Comparison of ENCODE assay signal across 8 cellular contexts in genomic region chr9:109401169-109401989, GRCh38.
DNase-seq lines count a peak whose midpoint lies in the region; ATAC-seq and TF ChIP-seq lines count a peak whose summit lies in the region.

No MANE protein-coding gene starts in this region.

- in situ Hi-C loops in GM13977 (cut with MboI; ENCODE audit: low pct_unique_long_range_greater_than_20kb, low sequenced_read_pairs, unreplicated experiment), result no loop called here

- H3K27ac ChIP-seq in HL-60 (replicated peaks), result no peak overlapping the region
- no peak overlapping the region for H3K27ac ChIP-seq in Peyer's patch

- H3K9me3 ChIP-seq in Peyer's patch (no peaks in the 10 kb centered on the region), mucosa of descending colon (no peaks in the 10 kb centered on the region)

- TF ChIP-seq POLR2A in Peyer's patch (IDR thresholded peaks at IDR 0.05), result no peak

- TF ChIP-seq CTCF in GM13977 (IDR thresholded peaks at IDR 0.05; ENCODE audit: extremely low read depth, insufficient read depth, missing control alignments) (peak; percentile 89), HL-60 (IDR thresholded peaks at IDR 0.05; ENCODE audit: insufficient read depth, low read length) (peak; percentile 59), Peyer's patch (IDR thresholded peaks at IDR 0.05) (peak in 4 of 6 experiments; percentile 39 to 80 (median 74)), mucosa of descending colon (IDR thresholded peaks at IDR 0.05) (peak; percentile 36)

- no peaks in the 10 kb centered on the region for H3K4me1 ChIP-seq in Peyer's patch
- no peaks in the 10 kb centered on the region for H3K4me1 ChIP-seq in mucosa of descending colon (ENCODE audit: low read depth)

- intact Hi-C loops in mucosa of descending colon (cut with DNase I, micrococcal nuclease), result no loop called here

- DNase-seq in CD1c-positive myeloid dendritic cell (ENCODE audit: extremely low spot score) (peak; percentile 44), GM13977 (ENCODE audit: low spot score) (peak; percentile 63), HL-60 (ENCODE audit: low read depth in 1 of 2, low spot score in 1 of 2) (peak; percentile 8 to 55), Peyer's patch (peak in 1 of 3 donors; percentile 71), dermis microvascular lymphatic vessel endothelial cell (ENCODE audit: low read depth in 2 of 2) (peak; percentile 27 to 53), mucosa of descending colon (peak in 2 of 3 donors; percentile 52 to 76), T1000 (lab: John Stamatoyannopoulos, UW) (no peak)
- no peak for DNase-seq in stimulated activated naive CD4-positive, alpha-beta T cell (lab: John Stamatoyannopoulos, UW)

- ATAC-seq in mucosa of descending colon, result peak; percentile 90

- H3K36me3 ChIP-seq in Peyer's patch (peaks cover 0 to 61% (median 0%) of the 10 kb centered on the region in 3 donors), mucosa of descending colon (ENCODE audit: low read depth) (no peaks in the 10 kb centered on the region)

- H3K4me3 ChIP-seq in HL-60 (replicated peaks; ENCODE audit: insufficient read depth, low read length) (no peak overlapping the region), Peyer's patch (no peak overlapping the region), mucosa of descending colon (no peak overlapping the region)

- H3K27me3 ChIP-seq in HL-60 (ENCODE audit: insufficient read depth, poor library complexity, severe bottlenecking) (peaks cover 5% of the 10 kb centered on the region), Peyer's patch (no peaks in the 10 kb centered on the region)

Comparison
In these comparisons a context has a peak if more than half of its experiments do, and no peak if none do; other contexts are left out.
1. DNase-seq: peak in CD1c-positive myeloid dendritic cell (single experiment), GM13977 (single experiment), HL-60 (2 of 2), dermis microvascular lymphatic vessel endothelial cell (2 of 2) and mucosa of descending colon (2 of 3); none in stimulated activated naive CD4-positive, alpha-beta T cell (0 of 6) and T1000 (single experiment).
2. CTCF ChIP-seq: peak in every context shown above with its lines; median percentile 89 in GM13977; 74 in Peyer's patch; 59 in HL-60; 36 in mucosa of descending colon.